1 cellular context compared by ENCODE assay signal in the genomic region with DNA sequence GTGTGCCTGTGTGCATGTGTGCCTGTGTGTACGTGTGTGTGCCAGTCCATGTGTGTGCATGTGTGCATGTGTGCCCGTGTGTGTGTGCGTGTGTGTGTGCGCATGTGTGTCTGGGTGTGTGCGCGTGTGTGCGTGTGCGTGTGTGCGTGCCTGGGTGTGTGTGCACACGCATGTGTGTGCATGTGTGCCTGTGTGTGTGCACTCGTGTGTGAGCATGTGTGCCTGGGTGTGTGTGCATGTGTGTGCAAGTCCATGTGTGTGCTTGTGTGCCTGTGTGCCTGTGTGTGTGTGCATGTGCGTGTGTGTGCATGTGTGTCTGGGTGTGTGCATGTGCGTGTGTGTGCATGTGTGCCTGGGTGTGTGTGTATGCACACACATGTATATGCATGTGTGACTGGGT.
TF ChIP-seq lines count a peak whose summit lies in the region.

No MANE protein-coding gene starts in this region.

TF ChIP-seq in K562, 482 proteins besides CTCF, POLR2A, EP300 and RAD21:
- TF ChIP-seq PHF8 (IDR thresholded peaks at IDR 0.05; ENCODE audit: borderline replicate concordance, low read length) (no peak), TARDBP (IDR thresholded peaks at IDR 0.05) (no peak), PHF20 (IDR thresholded peaks at IDR 0.05; ENCODE audit: partially characterized antibody) (no peak)
- TF ChIP-seq, protein P1, sequence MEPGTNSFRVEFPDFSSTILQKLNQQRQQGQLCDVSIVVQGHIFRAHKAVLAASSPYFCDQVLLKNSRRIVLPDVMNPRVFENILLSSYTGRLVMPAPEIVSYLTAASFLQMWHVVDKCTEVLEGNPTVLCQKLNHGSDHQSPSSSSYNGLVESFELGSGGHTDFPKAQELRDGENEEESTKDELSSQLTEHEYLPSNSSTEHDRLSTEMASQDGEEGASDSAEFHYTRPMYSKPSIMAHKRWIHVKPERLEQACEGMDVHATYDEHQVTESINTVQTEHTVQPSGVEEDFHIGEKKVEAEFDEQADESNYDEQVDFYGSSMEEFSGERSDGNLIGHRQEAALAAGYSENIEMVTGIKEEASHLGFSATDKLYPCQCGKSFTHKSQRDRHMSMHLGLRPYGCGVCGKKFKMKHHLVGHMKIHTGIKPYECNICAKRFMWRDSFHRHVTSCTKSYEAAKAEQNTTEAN (CRISPR knock-in tag; IDR thresholded peaks at IDR 0.05) = peak; percentile 97
